ENCODE assay signal across 13 cellular contexts in genomic region chr4:189090174-189090814, GRCh38.
A peak's percentile ranks its signal among the peaks of the same experiment; 100 is the strongest.
DNase-seq lines count a peak whose midpoint lies in the region; ATAC-seq and TF ChIP-seq lines count a peak whose summit lies in the region.
"Had no signal": no experiment of that assay in that cellular context is flagged by ENCODE, and none has a peak within 500 bp of the region (broad histone marks: within the 10 kb centered on the region; RNA-seq: fewer than 3 reads in every experiment).

No MANE protein-coding gene starts in this region.

- H3K9me3 Mint-ChIP-seq in effector memory CD8-positive, alpha-beta T cell = peaks cover 0 to 3% of the 10 kb centered on the region in 2 donors

- no peaks in the 10 kb centered on the region for H4K20me1 ChIP-seq in hepatocyte (ENCODE audit: insufficient read depth, poor library complexity, severe bottlenecking)

- H3K27ac Mint-ChIP-seq in effector memory CD8-positive, alpha-beta T cell = no peak overlapping the region
- H3K27ac Mint-ChIP-seq: activated CD8-positive, alpha-beta memory T cell treated with anti-CD3 and anti-CD28 coated beads, Interleukin-2, amount 10 ng/mL, durations not matched to agents 7 days and 5 days had no signal

- no peak overlapping the region for H3K4me3 ChIP-seq in A673 (ENCODE audit: low read depth, low read length, poor library complexity, severe bottlenecking)
- H3K4me3 ChIP-seq in HAP-1 = no peak overlapping the region
- no peak overlapping the region for H3K4me3 ChIP-seq in RWPE2 (ENCODE audit: severe bottlenecking)
- no peak overlapping the region for H3K4me3 ChIP-seq in hepatocyte
- H3K4me3 ChIP-seq in spleen = no peak overlapping the region
- H3K4me3 ChIP-seq: tibial artery had no signal

- peak; percentile 51 for TF ChIP-seq CTCF in A673 (conservative IDR thresholded peaks at IDR 0.05; ENCODE audit: low read depth, low read length)
- peak; percentile 67 for TF ChIP-seq CTCF in RWPE2 (IDR thresholded peaks at IDR 0.05; ENCODE audit: poor library complexity, severe bottlenecking)
- TF ChIP-seq CTCF in hepatocyte (IDR thresholded peaks at IDR 0.05; ENCODE audit: poor library complexity) = peak; percentile 50
- no peak for TF ChIP-seq CTCF in spleen (IDR thresholded peaks at IDR 0.05 in 8 of 11, conservative IDR thresholded peaks at IDR 0.05 in 3 of 11)

- H3K27me3 ChIP-seq in A673 (replicated peaks; ENCODE audit: insufficient read depth, low read depth, low read length, poor library complexity) (no peaks in the 10 kb centered on the region), HAP-1 (ENCODE audit: low read depth) (no peaks in the 10 kb centered on the region), RWPE2 (ENCODE audit: insufficient read depth, poor library complexity, severe bottlenecking) (no peaks in the 10 kb centered on the region), hepatocyte (no peaks in the 10 kb centered on the region), spleen (replicated peaks in 1 of 7) (no peaks in the 10 kb centered on the region)
- H3K27me3 ChIP-seq: tibial artery had no signal

- no peaks in the 10 kb centered on the region for H3K27me3 Mint-ChIP-seq in effector memory CD8-positive, alpha-beta T cell
- H3K27me3 Mint-ChIP-seq: activated CD8-positive, alpha-beta memory T cell treated with anti-CD3 and anti-CD28 coated beads, Interleukin-2, amount 10 ng/mL, durations not matched to agents 7 days and 5 days had no signal

- no peaks in the 10 kb centered on the region for H3K79me2 ChIP-seq in hepatocyte

- no peak for TF ChIP-seq POLR2A in spleen (IDR thresholded peaks at IDR 0.05)

- ATAC-seq in RWPE2 (ENCODE audit: low read depth) = peak; percentile 69; the same call in 1 of the 3 replicates
- no peak for ATAC-seq in HG03521 (IDR thresholded peaks at IDR 0.05; ENCODE audit: unreplicated experiment)
- ATAC-seq in effector memory CD8-positive, alpha-beta T cell (replicated peaks) = no peak
- ATAC-seq: activated CD8-positive, alpha-beta memory T cell treated with anti-CD3 and anti-CD28 coated beads, Interleukin-2, amount 10 ng/mL, durations not matched to agents 7 days and 5 days had no signal

- BruUV-seq in A673 (replicated peaks; lab: Mats Ljungman, UMichigan) = no TSS peak

- H3K4me1 Mint-ChIP-seq in effector memory CD8-positive, alpha-beta T cell (ENCODE audit: low read depth in 2 of 2) = no peaks in the 10 kb centered on the region
- H3K4me1 Mint-ChIP-seq: activated CD8-positive, alpha-beta memory T cell treated with anti-CD3 and anti-CD28 coated beads, Interleukin-2, amount 10 ng/mL, durations not matched to agents 7 days and 5 days had no signal

- no peaks in the 10 kb centered on the region for H3K36me3 ChIP-seq in A673 (ENCODE audit: insufficient read depth, low read length, poor library complexity, severe bottlenecking)
- no peaks in the 10 kb centered on the region for H3K36me3 ChIP-seq in HAP-1 (replicated peaks)
- H3K36me3 ChIP-seq in RWPE2 (ENCODE audit: low read depth) = no peaks in the 10 kb centered on the region
- H3K36me3 ChIP-seq in hepatocyte (replicated peaks; ENCODE audit: insufficient read depth, low read depth) = no peaks in the 10 kb centered on the region
- no peaks in the 10 kb centered on the region for H3K36me3 ChIP-seq in spleen
- H3K36me3 ChIP-seq: tibial artery had no signal

- DNase-seq in A673 (ENCODE audit: low spot score) = peak; percentile 16
- peak; percentile 20 to 43 for DNase-seq in HAP-1 (ENCODE audit: low spot score in 2 of 2)
- DNase-seq in RWPE2 (ENCODE audit: low spot score) = no peak
- peak; percentile 13 for DNase-seq in hepatocyte (ENCODE audit: low spot score)
- no peak for DNase-seq in spleen
- DNase-seq in effector memory CD8-positive, alpha-beta T cell = no peak
- no peak for DNase-seq in NCI-H1436 treated with DMSO at 0.1 percent for 48 hours (lab: John Stamatoyannopoulos, UW)
- DNase-seq: activated CD8-positive, alpha-beta memory T cell treated with anti-CD3 and anti-CD28 coated beads, Interleukin-2, amount 10 ng/mL, durations not matched to agents 7 days and 5 days; DND-41; NCI-H345; tibial artery had no signal

- H2AFZ ChIP-seq in hepatocyte = no peak overlapping the region

- H3K9me3 ChIP-seq in A673 (ENCODE audit: low read depth, low read length, poor library complexity, severe bottlenecking) = no peaks in the 10 kb centered on the region
- H3K9me3 ChIP-seq in HAP-1 = no peaks in the 10 kb centered on the region
- H3K9me3 ChIP-seq in RWPE2 (ENCODE audit: severe bottlenecking) = no peaks in the 10 kb centered on the region
- H3K9me3 ChIP-seq in hepatocyte (ENCODE audit: low read depth) = no peaks in the 10 kb centered on the region
- H3K9me3 ChIP-seq in spleen = peaks cover 0 to 8% (median 0%) of the 10 kb centered on the region in 8 donors
- H3K9me3 ChIP-seq: tibial artery had no signal

- H3K4me1 ChIP-seq in A673 (ENCODE audit: insufficient read depth, low read length, poor library complexity, severe bottlenecking) (no peaks in the 10 kb centered on the region), HAP-1 (no peaks in the 10 kb centered on the region), RWPE2 (ENCODE audit: insufficient read depth, poor library complexity, severe bottlenecking) (peaks cover 3% of the 10 kb centered on the region), hepatocyte (ENCODE audit: insufficient read depth) (no peaks in the 10 kb centered on the region), spleen (no peaks in the 10 kb centered on the region)
- H3K4me1 ChIP-seq: tibial artery had no signal

- H3K27ac ChIP-seq in A673 (ENCODE audit: low read depth, low read length, poor library complexity, severe bottlenecking) = no peak overlapping the region
- no peak overlapping the region for H3K27ac ChIP-seq in RWPE2 (ENCODE audit: poor library complexity, severe bottlenecking)
- no peak overlapping the region for H3K27ac ChIP-seq in hepatocyte
- H3K27ac ChIP-seq in spleen = no peak overlapping the region
- H3K27ac ChIP-seq: epithelial cell of prostate, tibial artery had no signal

- intact Hi-C loops in A673 (cut with micrococcal nuclease; ENCODE audit: unreplicated experiment) = no loop called here
- intact Hi-C loops in spleen (cut with DNase I; ENCODE audit: low total_unique reads) = no loop called here

- no peak overlapping the region for H3K4me2 ChIP-seq in hepatocyte

- in situ Hi-C loops in HAP-1 (cut with MboI; ENCODE audit: low sequenced_read_pairs) = no loop called here

- POLR2A ChIA-PET in A673 (lab: Charles Lee; ENCODE audit: low non-redundant PET) = no interaction called here

- WGBS in hepatocyte (ENCODE audit: low lambda C conversion rate, missing lambda C conversion rate) = 74% methylated on average over 2 of the region's 2 CpGs
- 79 to 89% (median 86%) methylated on average over 2 of the region's 2 CpGs for WGBS in spleen, 5 donors

- no peak overlapping the region for H3K4me3 Mint-ChIP-seq in effector memory CD8-positive, alpha-beta T cell
- H3K4me3 Mint-ChIP-seq: activated CD8-positive, alpha-beta memory T cell treated with anti-CD3 and anti-CD28 coated beads, Interleukin-2, amount 10 ng/mL, durations not matched to agents 7 days and 5 days had no signal

- CTCF ChIA-PET in A673 (lab: Charles Lee) = no interaction called here

- no peaks in the 10 kb centered on the region for H3K9me2 ChIP-seq in hepatocyte (replicated peaks; ENCODE audit: insufficient read depth)

- H3K36me3 Mint-ChIP-seq in effector memory CD8-positive, alpha-beta T cell (ENCODE audit: insufficient read depth) = no peaks in the 10 kb centered on the region
- H3K36me3 Mint-ChIP-seq: activated CD8-positive, alpha-beta memory T cell treated with anti-CD3 and anti-CD28 coated beads, Interleukin-2, amount 10 ng/mL, durations not matched to agents 7 days and 5 days had no signal

Comparison
In these comparisons a context has a peak if more than half of its experiments do, and no peak if none do; other contexts are left out.
1. DNase-seq: peak in A673 (single experiment), HAP-1 (2 of 2) and hepatocyte (single experiment); none in RWPE2 (single experiment), spleen (single experiment), effector memory CD8-positive, alpha-beta T cell (0 of 3) and NCI-H1436 treated with DMSO at 0.1 percent for 48 hours (single experiment).
2. CTCF ChIP-seq: peak in A673 (single experiment), RWPE2 (single experiment) and hepatocyte (single experiment); none in spleen (0 of 11).